9 cellular contexts compared by ENCODE assay signal in genomic region chr10:48634198-48634983, GRCh38. TPM values are rescaled to one million over a fixed set of nuclear protein-coding genes. Genes with fewer than 3 reads are reported as not detected.
DNase-seq lines count a peak whose midpoint lies in the region; ATAC-seq, FAIRE-seq and TF ChIP-seq lines count a peak whose summit lies in the region.
"Had no signal": no experiment of that assay in that cellular context is flagged by ENCODE, and none has a peak within 500 bp of the region (broad histone marks: within the 10 kb centered on the region; RNA-seq: fewer than 3 reads in every experiment).

No MANE protein-coding gene starts in this region.

- no peaks in the 10 kb centered on the region for H3K36me3 Mint-ChIP-seq in activated naive CD8-positive, alpha-beta T cell treated with anti-CD3 and anti-CD28 coated beads, Interleukin-2, amount 50 U/mL, for 24 hours (ENCODE audit: low read depth)

- TF ChIP-seq CTCF in left lung (IDR thresholded peaks at IDR 0.05): no peak

- H3K27ac ChIP-seq in Karpas-422 (ENCODE audit: low read length): peak overlapping the region; percentile 81
- H3K27ac ChIP-seq in left lung: peak overlapping the region; percentile 7 to 57
- H3K27ac ChIP-seq: parathyroid adenoma had no signal

- ATAC-seq in GM21737 (IDR thresholded peaks at IDR 0.05; ENCODE audit: unreplicated experiment) (peak; percentile 95), left lung (peak; percentile 90)
- peak; percentile 95 for ATAC-seq in activated naive CD8-positive, alpha-beta T cell treated with anti-CD3 and anti-CD28 coated beads, Interleukin-2, amount 50 U/mL, for 24 hours

- H3K36me3 ChIP-seq in Karpas-422 (ENCODE audit: insufficient read depth, low read length) (no peaks in the 10 kb centered on the region), left lung (no peaks in the 10 kb centered on the region)

- H3K9me2 ChIP-seq in Karpas-422 (replicated peaks; ENCODE audit: insufficient read depth, low read length): no peaks in the 10 kb centered on the region

- no peaks in the 10 kb centered on the region for H4K20me1 ChIP-seq in Karpas-422 (ENCODE audit: insufficient read depth, low read depth, low read length)

- peak overlapping the region; percentile 30 for H3K27ac Mint-ChIP-seq in activated naive CD8-positive, alpha-beta T cell treated with anti-CD3 and anti-CD28 coated beads, Interleukin-2, amount 50 U/mL, for 24 hours

- no peaks in the 10 kb centered on the region for H3K9me3 ChIP-seq in Karpas-422 (ENCODE audit: low read length)
- H3K9me3 ChIP-seq in left lung: no peaks in the 10 kb centered on the region

- intact Hi-C loops in left lung (cut with DNase I): no loop called here

- H3K27me3 ChIP-seq in Karpas-422 (ENCODE audit: low read length): no peaks in the 10 kb centered on the region
- peaks cover 0 to 14% of the 10 kb centered on the region in 2 donors for H3K27me3 ChIP-seq in left lung

- H3K4me1 ChIP-seq in Karpas-422 (ENCODE audit: low read length) (peaks cover 42% of the 10 kb centered on the region), left lung (peaks cover 0 to 23% of the 10 kb centered on the region in 2 donors)
- H3K4me1 ChIP-seq: parathyroid adenoma had no signal

- peak overlapping the region; percentile 73 for H3K4me2 ChIP-seq in Karpas-422 (ENCODE audit: low read depth, low read length, poor library complexity, severe bottlenecking)

- H3K79me2 ChIP-seq in Karpas-422 (ENCODE audit: low read length): no peaks in the 10 kb centered on the region
- H3K79me2 ChIP-seq: parathyroid adenoma had no signal

- H3K4me3 ChIP-seq in Karpas-422 (ENCODE audit: low read length) (peak overlapping the region; percentile 54), left lung (no peak overlapping the region)

- FAIRE-seq in GM12892 (lab: Jason Lieb, UNC): peak; percentile 92

- H3K4me1 Mint-ChIP-seq in activated naive CD8-positive, alpha-beta T cell treated with anti-CD3 and anti-CD28 coated beads, Interleukin-2, amount 50 U/mL, for 24 hours: peaks cover 18% of the 10 kb centered on the region

- peaks cover 37% of the 10 kb centered on the region for H3K27me3 Mint-ChIP-seq in activated naive CD8-positive, alpha-beta T cell treated with anti-CD3 and anti-CD28 coated beads, Interleukin-2, amount 50 U/mL, for 24 hours

- peak overlapping the region; percentile 54 for H3K9ac ChIP-seq in Karpas-422 (ENCODE audit: low read length)
- H3K9ac ChIP-seq: parathyroid adenoma had no signal

- DNase-seq in GM12892 (ENCODE audit: insufficient read length) (no peak), Karpas-422 (peak; percentile 93), left lung (peak; percentile 76 to 77), HT-29 (ENCODE audit: low spot score) (no peak), NCI-H187 treated with DMSO at 0.1 percent for 48 hours (lab: John Stamatoyannopoulos, UW) (no peak), middle frontal gyrus (ENCODE audit: extremely low spot score, low spot score) (no peak)
- DNase-seq in activated naive CD8-positive, alpha-beta T cell treated with anti-CD3 and anti-CD28 coated beads, Interleukin-2, amount 50 U/mL, for 24 hours: peak; percentile 29

- H3K9me3 Mint-ChIP-seq in activated naive CD8-positive, alpha-beta T cell treated with anti-CD3 and anti-CD28 coated beads, Interleukin-2, amount 50 U/mL, for 24 hours: peaks cover 6% of the 10 kb centered on the region

- H2AFZ ChIP-seq in Karpas-422 (ENCODE audit: low read length): peak overlapping the region; percentile 47; the same call in 1 of the 2 replicates
- H2AFZ ChIP-seq: parathyroid adenoma had no signal

- no peak for TF ChIP-seq POLR2A in GM12892 (IDR thresholded peaks at IDR 0.05; ENCODE audit: low read depth, low read length)

- no peak overlapping the region for H3K4me3 Mint-ChIP-seq in activated naive CD8-positive, alpha-beta T cell treated with anti-CD3 and anti-CD28 coated beads, Interleukin-2, amount 50 U/mL, for 24 hours

RNA-seq across cellular contexts. Expression of gene ARHGAP22, which starts 29.5 kb away (rescaled TPM):
- 0.34 TPM for polyA plus RNA-seq in GM12892 (2012; ENCODE audit: missing spikeins)
- 0.07 and 6.1 TPM in 2 replicates for total RNA-seq in Karpas-422 (2014; rRNA removed; shearing (Covaris generic); ENCODE audit: low replicate concordance)
- total RNA-seq in left lung: 10 to 100 TPM in 1 of 2 donors, 1 to 10 TPM in 1; 5.2 to 10.4 TPM
- total RNA-seq in HT-29 (2014; rRNA removed; shearing (Covaris generic)): 0.10 and 0.39 TPM in 2 replicates

RNA-seq across cellular contexts. Expression of gene WDFY4, which starts 50.3 kb away (rescaled TPM):
- 36.4 TPM for polyA plus RNA-seq in GM12892 (2012; ENCODE audit: missing spikeins)
- total RNA-seq in Karpas-422 (2014; rRNA removed; shearing (Covaris generic); ENCODE audit: low replicate concordance): 144 and 181 TPM in 2 replicates
- 10 to 100 TPM in 1 of 2 donors, 1 to 10 TPM in 1; 9.3 to 23.6 TPM for total RNA-seq in left lung
- 0.10 TPM in 1 of 2 replicates, not detected in the other for total RNA-seq in HT-29 (2014; rRNA removed; shearing (Covaris generic))

Comparison
In these comparisons a context has a peak if more than half of its experiments do, and no peak if none do; other contexts are left out.
1. DNase-seq: peak in Karpas-422 (single experiment), activated naive CD8-positive, alpha-beta T cell treated with anti-CD3 and anti-CD28 coated beads, Interleukin-2, amount 50 U/mL, for 24 hours (single experiment) and left lung (2 of 2); none in GM12892 (single experiment), HT-29 (single experiment), NCI-H187 treated with DMSO at 0.1 percent for 48 hours (single experiment) and middle frontal gyrus (single experiment).
2. Peak in every context shown above with its lines, with median percentiles within 50 percentile points of each other: ATAC-seq.